ENCODE assay signal across 1 cellular context in genomic region chr2:73736855-73737779, GRCh38.
TF ChIP-seq lines count a peak whose summit lies in the region.

TPRKB (minus strand) TSS chr2:73737345; CDS start chr2:73734569, 2,776 bp downstream.

TF ChIP-seq in HepG2, 621 proteins besides CTCF, POLR2A, EP300 and RAD21 (continued from another document):
- TF ChIP-seq, protein P1, sequence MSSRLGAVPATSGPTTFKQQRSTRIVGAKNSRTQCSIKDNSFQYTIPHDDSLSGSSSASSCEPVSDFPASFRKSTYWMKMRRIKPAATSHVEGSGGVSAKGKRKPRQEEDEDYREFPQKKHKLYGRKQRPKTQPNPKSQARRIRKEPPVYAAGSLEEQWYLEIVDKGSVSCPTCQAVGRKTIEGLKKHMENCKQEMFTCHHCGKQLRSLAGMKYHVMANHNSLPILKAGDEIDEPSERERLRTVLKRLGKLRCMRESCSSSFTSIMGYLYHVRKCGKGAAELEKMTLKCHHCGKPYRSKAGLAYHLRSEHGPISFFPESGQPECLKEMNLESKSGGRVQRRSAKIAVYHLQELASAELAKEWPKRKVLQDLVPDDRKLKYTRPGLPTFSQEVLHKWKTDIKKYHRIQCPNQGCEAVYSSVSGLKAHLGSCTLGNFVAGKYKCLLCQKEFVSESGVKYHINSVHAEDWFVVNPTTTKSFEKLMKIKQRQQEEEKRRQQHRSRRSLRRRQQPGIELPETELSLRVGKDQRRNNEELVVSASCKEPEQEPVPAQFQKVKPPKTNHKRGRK (CRISPR knock-in tag; IDR thresholded peaks at IDR 0.05): peak; percentile 87; the same call in 1 of the 2 replicates
- TF ChIP-seq MEIS2 (CRISPR knock-in tag; IDR thresholded peaks at IDR 0.05): no peak; the same call in 1 of the 2 replicates
- TF ChIP-seq ZNF614 (CRISPR knock-in tag; IDR thresholded peaks at IDR 0.05; ENCODE audit: borderline replicate concordance): peak; percentile 92; the same call in 1 of the 2 replicates
- peak; percentile 98 for TF ChIP-seq ZBTB38 (CRISPR knock-in tag; IDR thresholded peaks at IDR 0.05)
- TF ChIP-seq, protein P2, sequence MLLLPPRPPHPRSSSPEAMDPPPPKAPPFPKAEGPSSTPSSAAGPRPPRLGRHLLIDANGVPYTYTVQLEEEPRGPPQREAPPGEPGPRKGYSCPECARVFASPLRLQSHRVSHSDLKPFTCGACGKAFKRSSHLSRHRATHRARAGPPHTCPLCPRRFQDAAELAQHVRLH (CRISPR knock-in tag; IDR thresholded peaks at IDR 0.05; ENCODE audit: borderline replicate concordance, low read depth): peak; percentile 78; the same call in 1 of the 2 replicates
- no peak for TF ChIP-seq TMF1 (CRISPR knock-in tag; IDR thresholded peaks at IDR 0.05; ENCODE audit: low read depth)
- no peak for TF ChIP-seq ZNF354B (CRISPR knock-in tag; IDR thresholded peaks at IDR 0.05)
- peak; percentile 93 for TF ChIP-seq TFDP1 (CRISPR knock-in tag; IDR thresholded peaks at IDR 0.05; ENCODE audit: borderline replicate concordance)
- TF ChIP-seq PCBP1 (IDR thresholded peaks at IDR 0.05; ENCODE audit: borderline replicate concordance, low read depth, low read length): peak; percentile 89; the same call in 1 of the 2 replicates
- TF ChIP-seq HNF4G (IDR thresholded peaks at IDR 0.05; ENCODE audit: borderline replicate concordance, low read depth, low read length): peak; percentile 3; the same call in 1 of the 2 replicates
- TF ChIP-seq HNF4G (CRISPR knock-in tag; IDR thresholded peaks at IDR 0.05; ENCODE audit: borderline replicate concordance, low read depth): peak; percentile 74; the same call in 1 of the 2 replicates
- peak; percentile 66; the same call in 1 of the 2 replicates for TF ChIP-seq ZNF414 (CRISPR knock-in tag; IDR thresholded peaks at IDR 0.05)
- TF ChIP-seq ZNF333 (CRISPR knock-in tag; IDR thresholded peaks at IDR 0.05; ENCODE audit: borderline replicate concordance): peak; percentile 68
- peak; percentile 88 for TF ChIP-seq ERF (CRISPR knock-in tag; IDR thresholded peaks at IDR 0.05)
- TF ChIP-seq ZNF136 (CRISPR knock-in tag; IDR thresholded peaks at IDR 0.05; ENCODE audit: low read depth): peak; percentile 96
- TF ChIP-seq POLR2AphosphoS5 (IDR thresholded peaks at IDR 0.05; ENCODE audit: low read depth, low read length): peak; percentile 92
- no peak for TF ChIP-seq NR2F2 (IDR thresholded peaks at IDR 0.05; ENCODE audit: borderline replicate concordance, low read depth)
- TF ChIP-seq, protein P3, sequence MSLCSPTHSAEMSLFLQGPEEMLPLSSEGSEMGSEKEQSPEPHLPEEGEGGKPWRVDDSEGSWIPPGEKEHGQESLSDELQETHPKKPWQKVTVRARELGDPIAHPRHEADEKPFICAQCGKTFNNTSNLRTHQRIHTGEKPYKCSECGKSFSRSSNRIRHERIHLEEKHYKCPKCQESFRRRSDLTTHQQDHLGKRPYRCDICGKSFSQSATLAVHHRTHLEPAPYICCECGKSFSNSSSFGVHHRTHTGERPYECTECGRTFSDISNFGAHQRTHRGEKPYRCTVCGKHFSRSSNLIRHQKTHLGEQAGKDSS (CRISPR knock-in tag; IDR thresholded peaks at IDR 0.05; ENCODE audit: borderline replicate concordance, low read depth): no peak; the same call in 1 of the 2 replicates
- 0 out of 2 replicates have a peak, but pooled peaks have one; percentile 21 for TF ChIP-seq PRDM15 (CRISPR knock-in tag; IDR thresholded peaks at IDR 0.05)
- peak; percentile 61; the same call in 1 of the 2 replicates for TF ChIP-seq MYPOP (CRISPR knock-in tag; IDR thresholded peaks at IDR 0.05)
- TF ChIP-seq, protein P4, sequence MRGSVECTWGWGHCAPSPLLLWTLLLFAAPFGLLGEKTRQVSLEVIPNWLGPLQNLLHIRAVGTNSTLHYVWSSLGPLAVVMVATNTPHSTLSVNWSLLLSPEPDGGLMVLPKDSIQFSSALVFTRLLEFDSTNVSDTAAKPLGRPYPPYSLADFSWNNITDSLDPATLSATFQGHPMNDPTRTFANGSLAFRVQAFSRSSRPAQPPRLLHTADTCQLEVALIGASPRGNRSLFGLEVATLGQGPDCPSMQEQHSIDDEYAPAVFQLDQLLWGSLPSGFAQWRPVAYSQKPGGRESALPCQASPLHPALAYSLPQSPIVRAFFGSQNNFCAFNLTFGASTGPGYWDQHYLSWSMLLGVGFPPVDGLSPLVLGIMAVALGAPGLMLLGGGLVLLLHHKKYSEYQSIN (CRISPR knock-in tag; IDR thresholded peaks at IDR 0.05; ENCODE audit: borderline replicate concordance): no peak
- TF ChIP-seq EHMT2 (IDR thresholded peaks at IDR 0.05; ENCODE audit: borderline replicate concordance, low read depth, low read length): peak; percentile 100
- peak; percentile 24; the same call in 1 of the 2 replicates for TF ChIP-seq ZFP1 (CRISPR knock-in tag; IDR thresholded peaks at IDR 0.05)
- TF ChIP-seq, protein P5, sequence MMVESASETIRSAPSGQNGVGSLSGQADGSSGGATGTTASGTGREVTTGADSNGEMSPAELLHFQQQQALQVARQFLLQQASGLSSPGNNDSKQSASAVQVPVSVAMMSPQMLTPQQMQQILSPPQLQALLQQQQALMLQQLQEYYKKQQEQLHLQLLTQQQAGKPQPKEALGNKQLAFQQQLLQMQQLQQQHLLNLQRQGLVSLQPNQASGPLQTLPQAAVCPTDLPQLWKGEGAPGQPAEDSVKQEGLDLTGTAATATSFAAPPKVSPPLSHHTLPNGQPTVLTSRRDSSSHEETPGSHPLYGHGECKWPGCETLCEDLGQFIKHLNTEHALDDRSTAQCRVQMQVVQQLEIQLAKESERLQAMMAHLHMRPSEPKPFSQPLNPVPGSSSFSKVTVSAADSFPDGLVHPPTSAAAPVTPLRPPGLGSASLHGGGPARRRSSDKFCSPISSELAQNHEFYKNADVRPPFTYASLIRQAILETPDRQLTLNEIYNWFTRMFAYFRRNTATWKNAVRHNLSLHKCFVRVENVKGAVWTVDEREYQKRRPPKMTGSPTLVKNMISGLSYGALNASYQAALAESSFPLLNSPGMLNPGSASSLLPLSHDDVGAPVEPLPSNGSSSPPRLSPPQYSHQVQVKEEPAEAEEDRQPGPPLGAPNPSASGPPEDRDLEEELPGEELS (CRISPR knock-in tag; IDR thresholded peaks at IDR 0.05): peak; percentile 21
- no peak for TF ChIP-seq RFX3 (CRISPR knock-in tag; IDR thresholded peaks at IDR 0.05)
- peak; percentile 55; the same call in 1 of the 2 replicates for TF ChIP-seq SMAD9 (CRISPR knock-in tag; IDR thresholded peaks at IDR 0.05)
- peak; percentile 81 for TF ChIP-seq ZNF589 (CRISPR knock-in tag; conservative IDR thresholded peaks at IDR 0.05)
- TF ChIP-seq ZNF343 (CRISPR knock-in tag; IDR thresholded peaks at IDR 0.05): peak; percentile 61; the same call in 1 of the 2 replicates
- TF ChIP-seq MAZ (IDR thresholded peaks at IDR 0.05; ENCODE audit: borderline replicate concordance, low read depth, low read length): peak; percentile 94
- peak; percentile 91 for TF ChIP-seq MAZ (CRISPR knock-in tag; IDR thresholded peaks at IDR 0.05; ENCODE audit: low read depth)
- peak; percentile 100 for TF ChIP-seq KAT8 (CRISPR knock-in tag; IDR thresholded peaks at IDR 0.05)
- TF ChIP-seq ZNF768 (CRISPR knock-in tag; IDR thresholded peaks at IDR 0.05): peak; percentile 60
- TF ChIP-seq ARID2 (CRISPR knock-in tag; IDR thresholded peaks at IDR 0.05; ENCODE audit: borderline replicate concordance): no peak; the same call in 1 of the 2 replicates
- TF ChIP-seq ISX (CRISPR knock-in tag; conservative IDR thresholded peaks at IDR 0.05): no peak
- 0 out of 2 replicates have a peak, but pooled peaks have one; percentile 14 for TF ChIP-seq RERE (CRISPR knock-in tag; IDR thresholded peaks at IDR 0.05; ENCODE audit: low read depth)
- peak; percentile 60 for TF ChIP-seq CSRNP1 (CRISPR knock-in tag; IDR thresholded peaks at IDR 0.05)
